Comparison of ENCODE assay signal across 22 cellular contexts in the genomic region with DNA sequence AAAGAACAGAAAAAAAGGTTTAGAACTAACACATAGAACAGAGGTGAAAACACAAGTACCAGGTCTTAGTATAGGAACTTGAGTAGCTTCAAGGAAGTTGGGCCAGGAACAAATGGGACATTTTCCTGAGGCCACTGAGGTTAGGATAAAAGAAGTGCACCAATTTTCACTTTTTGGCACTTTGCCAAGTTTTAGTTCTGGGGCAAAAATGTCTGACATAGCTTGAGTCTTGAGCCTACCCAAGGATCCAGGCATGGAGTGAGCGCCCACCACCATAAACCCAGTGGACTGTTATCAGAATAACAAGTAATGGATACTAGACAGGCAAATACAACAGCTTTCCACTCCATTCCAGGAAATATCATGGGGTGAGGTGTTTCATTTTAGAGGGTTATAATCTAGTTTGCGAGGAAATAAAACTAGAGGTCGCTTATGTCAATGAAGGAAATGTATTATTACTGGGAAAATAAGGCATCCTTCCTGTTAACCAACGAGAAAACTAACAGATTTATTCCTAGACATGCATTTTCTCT.
"Had no signal": no experiment of that assay in that cellular context is flagged by ENCODE, and none has a peak within 500 bp of the region (broad histone marks: within the 10 kb centered on the region; RNA-seq: fewer than 3 reads in every experiment).

No MANE protein-coding gene starts in this region.

- H3K36me3 Mint-ChIP-seq: activated CD4-positive, alpha-beta memory T cell treated with anti-CD3 and anti-CD28 coated beads for 36 hours; activated naive CD8-positive, alpha-beta T cell; brain had no signal

- H3K27me3 Mint-ChIP-seq: activated B cell treated with CpG ODN at 0.5 μM for 24 hours, brain had no signal

- H3K27ac Mint-ChIP-seq: activated B cell treated with CpG ODN at 0.5 μM for 24 hours; activated CD4-positive, alpha-beta memory T cell treated with anti-CD3 and anti-CD28 coated beads for 36 hours; activated CD4-positive, alpha-beta T cell treated with anti-CD3 and anti-CD28 coated beads, Interleukin-2, amount 10 ng/mL, durations not matched to agents 7 days and 5 days; activated naive CD4-positive, alpha-beta T cell treated with anti-CD3 and anti-CD28 coated beads for 36 hours; activated naive CD8-positive, alpha-beta T cell; brain had no signal

- H3K4me3 Mint-ChIP-seq: activated B cell treated with CpG ODN at 0.5 μM for 24 hours; activated CD4-positive, alpha-beta memory T cell treated with anti-CD3 and anti-CD28 coated beads for 36 hours; activated CD4-positive, alpha-beta T cell treated with anti-CD3 and anti-CD28 coated beads, Interleukin-2, amount 10 ng/mL, durations not matched to agents 7 days and 5 days; activated naive CD4-positive, alpha-beta T cell treated with anti-CD3 and anti-CD28 coated beads for 36 hours; activated naive CD8-positive, alpha-beta T cell; activated T-cell treated with anti-CD3 and anti-CD28 coated beads, Interleukin-2, amount 50 U/mL, for 4 hours; brain; central memory CD8-positive, alpha-beta T cell had no signal

- H3K9me3 Mint-ChIP-seq: activated B cell treated with CpG ODN at 0.5 μM for 24 hours; activated CD4-positive, alpha-beta memory T cell treated with anti-CD3 and anti-CD28 coated beads for 36 hours; activated CD4-positive, alpha-beta T cell treated with anti-CD3 and anti-CD28 coated beads, Interleukin-2, amount 10 ng/mL, durations not matched to agents 7 days and 5 days; activated naive CD4-positive, alpha-beta T cell treated with anti-CD3 and anti-CD28 coated beads for 36 hours; activated T-cell treated with anti-CD3 and anti-CD28 coated beads, Interleukin-2, amount 50 U/mL, for 4 hours; central memory CD8-positive, alpha-beta T cell had no signal

- H3K4me1 Mint-ChIP-seq: activated B cell treated with CpG ODN at 0.5 μM for 24 hours; activated CD4-positive, alpha-beta T cell treated with anti-CD3 and anti-CD28 coated beads, Interleukin-2, amount 10 ng/mL, durations not matched to agents 7 days and 5 days; central memory CD8-positive, alpha-beta T cell had no signal

- FAIRE-seq: astrocyte had no signal

- DNase-seq: activated B cell treated with CpG ODN at 0.5 μM for 24 hours; activated CD4-positive, alpha-beta memory T cell treated with anti-CD3 and anti-CD28 coated beads for 36 hours; activated CD4-positive, alpha-beta T cell treated with anti-CD3 and anti-CD28 coated beads for 1 hour; activated CD4-positive, alpha-beta T cell treated with anti-CD3 and anti-CD28 coated beads, Interleukin-2, amount 10 ng/mL, durations not matched to agents 7 days and 5 days; activated CD8-positive, alpha-beta memory T cell treated with anti-CD3 and anti-CD28 coated beads for 24 hours; activated gamma-delta T cell; activated naive CD4-positive, alpha-beta T cell treated with anti-CD3 and anti-CD28 coated beads for 36 hours; activated T-cell treated with anti-CD3 and anti-CD28 coated beads, Interleukin-2, amount 50 U/mL, for 4 hours; amygdala; NCI-H1092; NCI-H1417; NCI-H1930; NCI-H2171 treated with DMSO at 0.1 percent for 48 hours; NCI-H226; NCI-H526; NCI-H774; SIG-M5; T-helper 1 cell had no signal

- ATAC-seq: activated T-cell treated with anti-CD3 and anti-CD28 coated beads, Interleukin-2, amount 50 U/mL, for 4 hours had no signal
